Comparison of ENCODE assay signal across 13 cellular contexts in genomic region chr6:95574811-95575210, GRCh38. TPM values are rescaled to one million over a fixed set of nuclear protein-coding genes. Genes with fewer than 3 reads are reported as not detected.
A peak's percentile ranks its signal among the peaks of the same experiment; 100 is the strongest.
DNase-seq lines count a peak whose midpoint lies in the region; ATAC-seq and TF ChIP-seq lines count a peak whose summit lies in the region.
"Had no signal": no experiment of that assay in that cellular context is flagged by ENCODE, and none has a peak within 500 bp of the region (broad histone marks: within the 10 kb centered on the region; RNA-seq: fewer than 3 reads in every experiment).

No MANE protein-coding gene starts in this region.

- H2BK5ac ChIP-seq in IMR-90 (ENCODE audit: low read depth, low read length, poor library complexity, severe bottlenecking), result no peak overlapping the region
- no peak overlapping the region for H2BK5ac ChIP-seq in mesendoderm (ENCODE audit: low read length)

- CTCF ChIA-PET in CD4-positive, alpha-beta memory T cell (lab: Charles Lee; ENCODE audit: partially characterized antibody), result no interaction called here
- CTCF ChIA-PET in IMR-90 (lab: Yijun Ruan, JAX), result no interaction called here

- no peak overlapping the region for H2BK120ac ChIP-seq in IMR-90 (ENCODE audit: low read depth, low read length)
- no peak overlapping the region for H2BK120ac ChIP-seq in mesendoderm (ENCODE audit: low read depth, low read length)

- in situ Hi-C loops in IMR-90 (cut with MboI; ENCODE audit: low sequenced_read_pairs), result no loop called here

- H4K8ac ChIP-seq in IMR-90 (ENCODE audit: low read depth in 2 of 2, low read length in 2 of 2) (no peak overlapping the region), mesendoderm (ENCODE audit: low read depth, low read length) (no peak overlapping the region)

- no peaks in the 10 kb centered on the region for H3K27me3 Mint-ChIP-seq in CD4-positive, alpha-beta memory T cell
- no peaks in the 10 kb centered on the region for H3K27me3 Mint-ChIP-seq in activated naive CD8-positive, alpha-beta T cell treated with anti-CD3 and anti-CD28 coated beads, Interleukin-2, amount 10 ng/mL, durations not matched to agents 7 days and 5 days
- H3K27me3 Mint-ChIP-seq: stimulated activated naive CD8-positive, alpha-beta T cell treated with anti-CD3 and anti-CD28 coated beads, Interleukin-15, Interleukin-2, amounts not matched to agents 100 ng/mL and 50 ng/mL, for 24 hours had no signal

- peaks cover 5% of the 10 kb centered on the region for H3K79me2 ChIP-seq in mesendoderm (ENCODE audit: control insufficient read depth, insufficient read depth, low read length)

- H3K4me3 ChIP-seq in CD4-positive, alpha-beta memory T cell (ENCODE audit: low read length in 2 of 2), result no peak overlapping the region
- H3K4me3 ChIP-seq in IMR-90 (ENCODE audit: insufficient read depth, low read depth, low read length) (no peak overlapping the region), mesendoderm (ENCODE audit: low read length) (no peak overlapping the region)
- H3K4me3 ChIP-seq: MG63 had no signal

- H3K79me1 ChIP-seq in IMR-90 (ENCODE audit: low read depth in 1 of 2, low read length in 2 of 2) (peaks cover 6 to 16% of the 10 kb centered on the region in 2 experiments), mesendoderm (ENCODE audit: low read length) (peaks cover 3% of the 10 kb centered on the region)

- no peak overlapping the region for H3K9ac ChIP-seq in IMR-90 (ENCODE audit: low read depth, low read length)
- H3K9ac ChIP-seq in mesendoderm (ENCODE audit: low read length), result peak overlapping the region; percentile 23

- H3K18ac ChIP-seq in IMR-90 (ENCODE audit: low read depth, low read length) (no peak overlapping the region), mesendoderm (ENCODE audit: low read length) (no peak overlapping the region)

- intact Hi-C loops in CD4-positive, alpha-beta memory T cell (cut with micrococcal nuclease), result no loop called here
- intact Hi-C loops in IMR-90 (cut with micrococcal nuclease), result loop anchor here (5.0 kb wide), 1 partner anchor 947 kb away; the partner anchor contains the start of gene UFL1

- peaks cover 63% of the 10 kb centered on the region for H3K4me1 ChIP-seq in CD4-positive, alpha-beta memory T cell (ENCODE audit: insufficient read depth, low read length)
- H3K4me1 ChIP-seq in IMR-90 (ENCODE audit: control insufficient read depth, insufficient read depth, low read length) (no peaks in the 10 kb centered on the region), mesendoderm (ENCODE audit: control insufficient read depth, low read depth, low read length) (peaks cover 9% of the 10 kb centered on the region)

- H4K20me1 ChIP-seq in IMR-90 (ENCODE audit: insufficient read depth, low read length), result no peaks in the 10 kb centered on the region

- H4K91ac ChIP-seq in IMR-90 (ENCODE audit: insufficient read depth, low read depth, low read length), result no peak overlapping the region

- dilution Hi-C loops in IMR-90 (cut with HindIII; ENCODE audit: low sequenced_read_pairs, unreplicated experiment), result no loop called here

- H3K4me2 ChIP-seq in IMR-90 (ENCODE audit: low read depth, low read length) (peak overlapping the region; percentile 51; the same call in 1 of the 2 replicates), mesendoderm (ENCODE audit: low read length) (no peak overlapping the region)

- no peaks in the 10 kb centered on the region for H3K36me3 ChIP-seq in CD4-positive, alpha-beta memory T cell (ENCODE audit: insufficient read depth, low read length)
- H3K36me3 ChIP-seq in IMR-90 (ENCODE audit: control insufficient read depth, insufficient read depth, low read length) (no peaks in the 10 kb centered on the region), mesendoderm (ENCODE audit: control insufficient read depth, insufficient read depth, low read length) (no peaks in the 10 kb centered on the region)
- H3K36me3 ChIP-seq: MG63 had no signal

- POLR2A ChIA-PET in CD4-positive, alpha-beta memory T cell (lab: Charles Lee; ENCODE audit: partially characterized antibody), result no interaction called here
- POLR2A ChIA-PET in IMR-90 (lab: Charles Lee; ENCODE audit: unreplicated experiment), result no interaction called here
- POLR2A ChIA-PET in activated naive CD8-positive, alpha-beta T cell treated with anti-CD3 and anti-CD28 coated beads, Interleukin-2, amount 10 ng/mL, durations not matched to agents 7 days and 5 days (lab: Charles Lee), result no interaction called here

- no peak overlapping the region for H3K14ac ChIP-seq in IMR-90 (replicated peaks; ENCODE audit: low read depth, low read length)

- no peak overlapping the region for H2BK20ac ChIP-seq in IMR-90 (ENCODE audit: low read depth, low read length)

- H3K9me3 Mint-ChIP-seq in CD4-positive, alpha-beta memory T cell, result no peaks in the 10 kb centered on the region
- H3K9me3 Mint-ChIP-seq in activated naive CD8-positive, alpha-beta T cell treated with anti-CD3 and anti-CD28 coated beads, Interleukin-2, amount 10 ng/mL, durations not matched to agents 7 days and 5 days, result no peaks in the 10 kb centered on the region
- H3K9me3 Mint-ChIP-seq: stimulated activated naive CD8-positive, alpha-beta T cell treated with anti-CD3 and anti-CD28 coated beads, Interleukin-15, Interleukin-2, amounts not matched to agents 100 ng/mL and 50 ng/mL, for 24 hours had no signal

- no peak overlapping the region for H3K4ac ChIP-seq in IMR-90 (ENCODE audit: low read depth, low read length)
- H3K4ac ChIP-seq in mesendoderm (ENCODE audit: low read depth, low read length), result no peak overlapping the region

- H2BK15ac ChIP-seq in IMR-90 (ENCODE audit: low read depth, low read length), result no peak overlapping the region
- H2BK15ac ChIP-seq in mesendoderm (replicated peaks; ENCODE audit: low read depth), result no peak overlapping the region

- no peak for TF ChIP-seq CTCF in IMR-90 (conservative IDR thresholded peaks at IDR 0.05; ENCODE audit: low read depth, low read length)

- TF ChIP-seq RAD21 in IMR-90 (IDR thresholded peaks at IDR 0.05; ENCODE audit: low read length), result no peak

- no peak for DNase-seq in CD4-positive, alpha-beta memory T cell
- peak; percentile 65 for DNase-seq in IMR-90
- no peak for DNase-seq in activated naive CD8-positive, alpha-beta T cell treated with anti-CD3 and anti-CD28 coated beads, Interleukin-2, amount 10 ng/mL, durations not matched to agents 7 days and 5 days
- DNase-seq in mesendoderm, result no peak
- no peak for DNase-seq in hypothalamus (lab: John Stamatoyannopoulos, UW)
- DNase-seq in NCI-H510A treated with DMSO at 0.1 percent for 48 hours (lab: John Stamatoyannopoulos, UW), result no peak
- DNase-seq: activated naive CD4-positive, alpha-beta T cell treated with anti-CD3 and anti-CD28 coated beads, Interleukin-2, amount 50 U/mL, for 16 hours; hippocampal formation; MG63; retina had no signal

- H3K23ac ChIP-seq in IMR-90 (ENCODE audit: low read depth, low read length) (no peak overlapping the region), mesendoderm (ENCODE audit: low read length) (no peak overlapping the region)

- H3K9me1 ChIP-seq in IMR-90 (ENCODE audit: insufficient read depth, low read length), result 0 out of 2 replicates have a peak, but pooled peaks cover 2% of the 10 kb centered on the region

- H2AK9ac ChIP-seq in IMR-90 (replicated peaks; ENCODE audit: low read depth, low read length, poor library complexity), result no peak overlapping the region

- H3K36me3 Mint-ChIP-seq in CD4-positive, alpha-beta memory T cell, result peaks cover 3 to 10% of the 10 kb centered on the region in 2 donors
- peaks cover 12% of the 10 kb centered on the region for H3K36me3 Mint-ChIP-seq in activated naive CD8-positive, alpha-beta T cell treated with anti-CD3 and anti-CD28 coated beads, Interleukin-2, amount 10 ng/mL, durations not matched to agents 7 days and 5 days

- H2AFZ ChIP-seq in IMR-90 (replicated peaks; ENCODE audit: low read length, poor library complexity), result no peak overlapping the region

- H2AK5ac ChIP-seq in IMR-90 (ENCODE audit: low read depth, low read length), result no peak overlapping the region
- H2AK5ac ChIP-seq in mesendoderm (ENCODE audit: low read length), result no peak overlapping the region

- no peak overlapping the region for H3K56ac ChIP-seq in IMR-90 (ENCODE audit: extremely low read depth, insufficient read depth, low read length)
- H3K56ac ChIP-seq in mesendoderm (ENCODE audit: low read length), result no peak overlapping the region

- peaks cover 34 to 73% (median 48%) of the 10 kb centered on the region in 4 donors for H3K4me1 Mint-ChIP-seq in CD4-positive, alpha-beta memory T cell
- H3K4me1 Mint-ChIP-seq in activated naive CD8-positive, alpha-beta T cell treated with anti-CD3 and anti-CD28 coated beads, Interleukin-2, amount 10 ng/mL, durations not matched to agents 7 days and 5 days, result peaks cover 36% of the 10 kb centered on the region

- peak overlapping the region in 6 of 8 donors; percentile 53 to 98 (median 94) for H3K4me3 Mint-ChIP-seq in CD4-positive, alpha-beta memory T cell
- peak overlapping the region; percentile 93 for H3K4me3 Mint-ChIP-seq in activated naive CD8-positive, alpha-beta T cell treated with anti-CD3 and anti-CD28 coated beads, Interleukin-2, amount 10 ng/mL, durations not matched to agents 7 days and 5 days

- no peak for ATAC-seq in IMR-90 (ENCODE audit: low read depth)
- no peak for ATAC-seq in activated naive CD8-positive, alpha-beta T cell treated with anti-CD3 and anti-CD28 coated beads, Interleukin-2, amount 10 ng/mL, durations not matched to agents 7 days and 5 days (ENCODE audit: low read depth)
- ATAC-seq in HG02798 (IDR thresholded peaks at IDR 0.05; ENCODE audit: poor library complexity, unreplicated experiment), result no peak
- ATAC-seq: HCT116 had no signal

- BruUV-seq in IMR-90 (replicated peaks; lab: Mats Ljungman, UMichigan), result no TSS peak

- no peak for TF ChIP-seq POLR2A in IMR-90 (IDR thresholded peaks at IDR 0.05; ENCODE audit: low read depth, low read length)

- H3K27me3 ChIP-seq in CD4-positive, alpha-beta memory T cell (ENCODE audit: insufficient read depth, low read length), result no peaks in the 10 kb centered on the region
- H3K27me3 ChIP-seq in IMR-90 (ENCODE audit: control insufficient read depth, insufficient read depth, low read length) (no peaks in the 10 kb centered on the region), mesendoderm (ENCODE audit: insufficient read depth, low read length, poor library complexity) (no peaks in the 10 kb centered on the region)
- H3K27me3 ChIP-seq: MG63 had no signal

- H3K9me3 ChIP-seq in CD4-positive, alpha-beta memory T cell (ENCODE audit: control insufficient read depth in 1 of 2, low read length in 2 of 2), result no peaks in the 10 kb centered on the region
- no peaks in the 10 kb centered on the region for H3K9me3 ChIP-seq in IMR-90 (ENCODE audit: control insufficient read depth, insufficient read depth, low read length)
- H3K9me3 ChIP-seq: MG63 had no signal

- H4K5ac ChIP-seq in IMR-90 (ENCODE audit: low read depth, low read length) (no peak overlapping the region), mesendoderm (ENCODE audit: low read length) (no peak overlapping the region)

- no peak overlapping the region for H3K27ac ChIP-seq in CD4-positive, alpha-beta memory T cell (ENCODE audit: low read depth, low read length)
- H3K27ac ChIP-seq in IMR-90 (ENCODE audit: insufficient read depth, low read length), result no peak overlapping the region
- H3K27ac ChIP-seq in mesendoderm (ENCODE audit: low read depth, low read length), result no peak overlapping the region

- peak overlapping the region in 2 of 7 donors; percentile 48 to 94 for H3K27ac Mint-ChIP-seq in CD4-positive, alpha-beta memory T cell
- H3K27ac Mint-ChIP-seq in activated naive CD8-positive, alpha-beta T cell treated with anti-CD3 and anti-CD28 coated beads, Interleukin-2, amount 10 ng/mL, durations not matched to agents 7 days and 5 days, result no peak overlapping the region
- H3K27ac Mint-ChIP-seq: stimulated activated naive CD8-positive, alpha-beta T cell treated with anti-CD3 and anti-CD28 coated beads, Interleukin-15, Interleukin-2, amounts not matched to agents 100 ng/mL and 50 ng/mL, for 24 hours had no signal

RNA-seq across cellular contexts. Expression of gene MANEA, which starts 2.5 kb away (rescaled TPM):
- total RNA-seq in CD4-positive, alpha-beta memory T cell, result 10 to 100 TPM; 12.2 to 13.0 TPM
- 1 to 10 TPM; 4.5 to 5.9 TPM for polyA plus RNA-seq in CD4-positive, alpha-beta memory T cell
- total RNA-seq in IMR-90 (2012; rRNA removed), result 9.0 and 11.9 TPM in 2 replicates
- polyA plus RNA-seq in IMR-90 (2012; rRNA removed), result 3.1 and 3.9 TPM in 2 replicates
- polyA plus RNA-seq in IMR-90 (2012; cell fraction: cytosol; rRNA removed), result 0.31 and 0.64 TPM in 2 replicates
- 0.11 and 1.9 TPM in 2 replicates for polyA plus RNA-seq in IMR-90 (2012; cell fraction: nucleus; rRNA removed; ENCODE audit: low replicate concordance)
- total RNA-seq in activated naive CD8-positive, alpha-beta T cell treated with anti-CD3 and anti-CD28 coated beads, Interleukin-2, amount 10 ng/mL, durations not matched to agents 7 days and 5 days, result 10 to 100 TPM; 17.9 to 18.5 TPM
- polyA plus RNA-seq in mesendoderm (2013, experiment 1 of 2), result 10.0 TPM
- polyA plus RNA-seq in mesendoderm (2013, experiment 2 of 2), result 10.3 TPM
